ENCODE assay signal across 18 cellular contexts in genomic region chr9:84677080-84677479, GRCh38. TPM values are rescaled to one million over a fixed set of nuclear protein-coding genes. Genes with fewer than 3 reads are reported as not detected.
DNase-seq lines count a peak whose midpoint lies in the region; ATAC-seq, FAIRE-seq and TF ChIP-seq lines count a peak whose summit lies in the region.
"Had no signal": no experiment of that assay in that cellular context is flagged by ENCODE, and none has a peak within 500 bp of the region (broad histone marks: within the 10 kb centered on the region; RNA-seq: fewer than 3 reads in every experiment).

No MANE protein-coding gene starts in this region.

- H3K4me1 ChIP-seq in K562 (replicated peaks in 1 of 2; ENCODE audit: control insufficient read depth in 2 of 2, insufficient read depth in 2 of 2, low read length in 2 of 2): no peaks in the 10 kb centered on the region

- H3K27ac ChIP-seq in K562 (ENCODE audit: extremely low read depth, low read depth, low read length): no peak overlapping the region

- CTCF ChIA-PET in K562 (lab: Yijun Ruan, JAX; ENCODE audit: low intra/inter-chr PET ratio): no interaction called here

- no peaks in the 10 kb centered on the region for H3K79me2 ChIP-seq in K562 (ENCODE audit: control insufficient read depth, insufficient read depth, low read length)

- BruUV-seq in K562 (replicated peaks; lab: Mats Ljungman, UMichigan): no TSS peak

- H3K4me2 ChIP-seq in K562 (ENCODE audit: insufficient read depth, low read length): no peak overlapping the region

- no peaks in the 10 kb centered on the region for H3K27me3 ChIP-seq in K562 (ENCODE audit: control insufficient read depth in 2 of 2, insufficient read depth in 2 of 2, low read length in 2 of 2)

- no peak for FAIRE-seq in K562 (lab: Jason Lieb, UNC)

- ATAC-seq in K562: no peak
- no peak for ATAC-seq in GM21423 (IDR thresholded peaks at IDR 0.05; ENCODE audit: unreplicated experiment)
- ATAC-seq: Panc1 had no signal

- no peak for TF ChIP-seq CTCF in K562 (IDR thresholded peaks at IDR 0.05 in 2 of 3, conservative IDR thresholded peaks at IDR 0.05 in 1 of 3; ENCODE audit: insufficient read depth in 2 of 3, low read depth in 1 of 3, low read length in 3 of 3)

- no peak for TF ChIP-seq EP300 in K562 (IDR thresholded peaks at IDR 0.05; ENCODE audit: low read length)

- TF ChIP-seq RAD21 in K562 (CRISPR knock-in tag; conservative IDR thresholded peaks at IDR 0.05 in 1 of 2, IDR thresholded peaks at IDR 0.05 in 1 of 2): no peak

- no peaks in the 10 kb centered on the region for H4K20me1 ChIP-seq in K562 (replicated peaks; ENCODE audit: control insufficient read depth, insufficient read depth, low read length)

- H3K9me1 ChIP-seq in K562 (ENCODE audit: control insufficient read depth, insufficient read depth, low read length): no peaks in the 10 kb centered on the region

- H3K9me3 ChIP-seq in K562 (replicated peaks; ENCODE audit: control insufficient read depth, insufficient read depth, low read depth, low read length): no peaks in the 10 kb centered on the region

- DNase-seq in NCI-H82 (lab: John Stamatoyannopoulos, UW) (peak; percentile 1), NCI-H82 treated with DMSO at 0.1 percent for 48 hours (lab: John Stamatoyannopoulos, UW; ENCODE audit: unreplicated experiment) (no peak), K562 (ENCODE audit: extremely low read depth in 1 of 4, low spot score in 3 of 4) (no peak), medulla oblongata (ENCODE audit: extremely low spot score) (peak; percentile 60), SIG-M5 (lab: John Stamatoyannopoulos, UW) (no peak), NCI-H2107 treated with DMSO at 0.1 percent for 48 hours (lab: John Stamatoyannopoulos, UW; ENCODE audit: unreplicated experiment) (no peak)
- no peak for DNase-seq in stimulated activated naive CD4-positive, alpha-beta T cell treated with Interleukin-2 at 50 U/mL for 16 hours (lab: John Stamatoyannopoulos, UW)
- DNase-seq: DMS 273 treated with DMSO at 0.1 percent for 48 hours, GF-D8, H7, KBM-7, NCI-H1436 treated with DMSO at 0.1 percent for 48 hours, NCI-H2081, NCI-H345, NCI-H526 treated with DMSO at 0.1 percent for 48 hours had no signal

- POLR2A ChIA-PET in K562 (lab: Yijun Ruan, JAX): no interaction called here

- in situ Hi-C loops in K562 (cut with MboI): no loop called here

- TF ChIP-seq POLR2A in K562 (conservative IDR thresholded peaks at IDR 0.05): no peak

- H3K36me3 ChIP-seq in K562 (ENCODE audit: control insufficient read depth, insufficient read depth, low read length): no peaks in the 10 kb centered on the region

- H3K4me3 ChIP-seq in K562: no peak overlapping the region

- H3K9ac ChIP-seq in K562 (ENCODE audit: insufficient read depth in 1 of 2, low read depth in 2 of 2, low read length in 2 of 2): no peak overlapping the region

- WGBS in K562 (ENCODE audit: insufficient coverage, low coverage, missing lambda C conversion rate): 0% methylated on average over 5 of the region's 5 CpGs

- intact Hi-C loops in K562 (cut with micrococcal nuclease): no loop called here

- no peak overlapping the region for H2AFZ ChIP-seq in K562 (ENCODE audit: low read depth, low read length)

TF ChIP-seq in K562, 482 proteins besides CTCF, POLR2A, EP300 and RAD21:
- TF ChIP-seq NFIC (IDR thresholded peaks at IDR 0.05) (peak; percentile 26; the same call in 1 of the 2 replicates), TBL1XR1 (IDR thresholded peaks at IDR 0.05; ENCODE audit: low read length in 2 of 2) (no peak)
TF ChIP-seq in K562: peak in this region for 1.

RNA-seq across cellular contexts. Expression of gene NTRK2, which starts 7.6 kb away (rescaled TPM):
- total RNA-seq in K562 (2011; cell fraction: chromatin; rRNA removed; ENCODE audit: low replicate concordance): not detected in 2 replicates
- total RNA-seq in K562 (2011; cell fraction: nucleolus; rRNA removed): not detected in 2 replicates
- not detected in 2 replicates for total RNA-seq in K562 (2011; cell fraction: nucleoplasm; rRNA removed)
- total RNA-seq in K562 (2014; rRNA removed) (not detected in 2 replicates), K562 (2014; rRNA removed; fragmentation: Illumina TruSeq; extraction: Trizol) (not detected in 2 replicates), K562 (2015; rRNA removed; fragmentation: Illumina TruSeq; extraction: Trizol) (not detected in 2 replicates), K562 (2021) (not detected in 2 replicates)
- polyA plus RNA-seq in K562 (2011; rRNA removed) (not detected in 2 replicates), K562 (2014; fragmentation: Illumina TruSeq; extraction: Trizol) (not detected in 2 replicates), K562 (2014; fragmentation: Nextera tagmentation; extraction: Ambion mirVana) (not detected), K562 (2014; rRNA removed) (not detected in 2 replicates)
- not detected in 2 replicates for polyA plus RNA-seq in K562 (2011; cell fraction: cytosol; rRNA removed)
- polyA plus RNA-seq in K562 (2011; cell fraction: nucleus; rRNA removed): not detected in 2 replicates
- 0.01 and 0.03 TPM in 2 replicates for polyA plus RNA-seq in K562 (2012)
- not detected in 2 replicates for polyA minus RNA-seq in K562 (2011; rRNA and poly(A)+ RNA removed)
- not detected in 2 replicates for polyA minus RNA-seq in K562 (2011; cell fraction: cytosol; rRNA and poly(A)+ RNA removed)
- not detected in 2 replicates for polyA minus RNA-seq in K562 (2011; cell fraction: nucleus; rRNA and poly(A)+ RNA removed)
- total RNA-seq: A172, H7 had no signal

Comparison
In these comparisons a context has a peak if more than half of its experiments do, and no peak if none do; other contexts are left out.
1. DNase-seq: peak in NCI-H82 (single experiment) and medulla oblongata (single experiment); none in NCI-H82 treated with DMSO at 0.1 percent for 48 hours (single experiment), K562 (0 of 4), stimulated activated naive CD4-positive, alpha-beta T cell treated with Interleukin-2 at 50 U/mL for 16 hours (single experiment), SIG-M5 (single experiment) and NCI-H2107 treated with DMSO at 0.1 percent for 48 hours (single experiment).